Comparison of ENCODE assay signal across 8 cellular contexts in the genomic region with DNA sequence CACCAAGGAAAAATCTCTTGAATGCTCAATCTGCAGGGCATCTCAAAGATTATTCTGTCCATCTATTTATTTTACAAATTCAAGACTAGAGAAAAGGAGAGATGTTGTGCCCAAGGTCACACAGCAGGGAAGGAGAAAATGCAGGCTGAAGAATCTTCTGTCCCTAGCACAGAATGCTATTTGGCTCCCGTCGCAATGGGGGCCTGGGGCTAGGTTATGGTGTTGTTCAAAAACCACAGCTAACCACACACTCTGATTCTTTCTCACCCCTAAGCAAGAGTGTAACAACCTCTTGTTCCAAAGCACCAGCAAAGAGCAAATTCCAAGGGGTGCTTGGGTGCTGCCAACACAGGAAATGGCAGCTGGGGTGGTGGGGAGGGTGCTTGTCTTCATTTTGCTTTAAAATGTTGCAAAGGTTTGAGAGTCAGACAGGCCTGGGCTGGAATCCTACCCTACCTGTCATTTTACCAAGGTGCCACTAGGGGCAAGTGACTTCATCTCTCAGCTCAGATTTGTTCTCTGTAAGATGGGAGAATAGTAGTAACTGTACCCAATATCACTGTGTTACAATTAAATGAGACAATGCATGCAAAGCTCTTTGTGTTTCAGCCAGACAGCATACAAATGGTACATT.
DNase-seq lines count a peak whose midpoint lies in the region; ATAC-seq and TF ChIP-seq lines count a peak whose summit lies in the region.

No MANE protein-coding gene starts in this region.

- no peaks in the 10 kb centered on the region for H3F3A ChIP-seq in PC-9 (ENCODE audit: insufficient read depth, low read depth)

- H3K36me3 ChIP-seq in PC-9 (ENCODE audit: low read depth) (no peaks in the 10 kb centered on the region), heart right ventricle (peaks cover 0 to 63% (median 6%) of the 10 kb centered on the region in 9 donors)

- H3K27me3 ChIP-seq in PC-9 (ENCODE audit: insufficient read depth, low read depth) (no peaks in the 10 kb centered on the region), heart right ventricle (no peaks in the 10 kb centered on the region)

- WGBS in heart right ventricle, 2 donors = 97 to 100% methylated on average over 2 of the region's 2 CpGs

- H3K9me3 ChIP-seq in PC-9 (ENCODE audit: insufficient read depth, low read depth) (no peaks in the 10 kb centered on the region), heart right ventricle (no peaks in the 10 kb centered on the region)

- H3K9me2 ChIP-seq in PC-9 (ENCODE audit: insufficient read depth) = no peaks in the 10 kb centered on the region

- H3K27ac ChIP-seq in PC-9 (no peak overlapping the region), heart right ventricle (no peak overlapping the region)

- H3K4me1 ChIP-seq in PC-9 (replicated peaks; ENCODE audit: insufficient read depth) = no peaks in the 10 kb centered on the region
- peaks cover 0 to 36% (median 0%) of the 10 kb centered on the region in 9 donors for H3K4me1 ChIP-seq in heart right ventricle

- no peaks in the 10 kb centered on the region for H4K20me1 ChIP-seq in PC-9 (ENCODE audit: insufficient read depth)

- no TSS peak for BruUV-seq in PC-9 (replicated peaks; lab: Mats Ljungman, UMichigan)

- POLR2A ChIA-PET in PC-9 (lab: Charles Lee; ENCODE audit: unreplicated experiment) = no interaction called here

- no peak overlapping the region for H3K4me2 ChIP-seq in PC-9

- no peak overlapping the region for H2AFZ ChIP-seq in PC-9

- H3K4me3 ChIP-seq in PC-9 = no peak overlapping the region
- no peak overlapping the region for H3K4me3 ChIP-seq in heart right ventricle

- ATAC-seq in HG02642 (IDR thresholded peaks at IDR 0.05; ENCODE audit: poor library complexity, unreplicated experiment) (peak; percentile 92), heart right ventricle (peak in 2 of 8 donors; percentile 25 to 33), GM18873 (IDR thresholded peaks at IDR 0.05; ENCODE audit: low FRiP score, unreplicated experiment) (no peak)

- CTCF ChIA-PET in PC-9 (lab: Charles Lee) = interaction anchor here (0.7 kb wide), 1 partner anchor 213 kb away, joined by 3 read pairs; no protein-coding TSS in a partner anchor

- TF ChIP-seq CTCF in PC-9 (conservative IDR thresholded peaks at IDR 0.05) (peak; percentile 74), heart right ventricle (IDR thresholded peaks at IDR 0.05) (peak in 8 of 9 donors; percentile 25 to 60 (median 45))

- H3K79me2 ChIP-seq in PC-9 (ENCODE audit: low read depth) = no peaks in the 10 kb centered on the region

- intact Hi-C loops in PC-9 (cut with micrococcal nuclease; ENCODE audit: unreplicated experiment) = no loop called here
- intact Hi-C loops in heart right ventricle (cut with DNase I) = no loop called here

- DNase-seq in SIG-M5 treated with dmso at 0.1 percent for 504 hours (lab: John Stamatoyannopoulos, UW; ENCODE audit: unreplicated experiment) = peak; percentile 87
- DNase-seq in SIG-M5 (lab: John Stamatoyannopoulos, UW) = no peak
- DNase-seq in PC-9 = no peak
- no peak for DNase-seq in heart right ventricle
- no peak for DNase-seq in midbrain (lab: John Stamatoyannopoulos, UW)
- DNase-seq in middle frontal gyrus (ENCODE audit: extremely low spot score, low spot score) = no peak
